14 cellular contexts compared by ENCODE assay signal in genomic region chr20:60046011-60046413, GRCh38.
DNase-seq lines count a peak whose midpoint lies in the region; ATAC-seq and TF ChIP-seq lines count a peak whose summit lies in the region.
"Had no signal": no experiment of that assay in that cellular context is flagged by ENCODE, and none has a peak within 500 bp of the region (broad histone marks: within the 10 kb centered on the region; RNA-seq: fewer than 3 reads in every experiment).

No MANE protein-coding gene starts in this region.

- H3K36me3 ChIP-seq in breast epithelium (no peaks in the 10 kb centered on the region), gastroesophageal sphincter (no peaks in the 10 kb centered on the region), prostate gland (no peaks in the 10 kb centered on the region)

- intact Hi-C loops in breast epithelium (cut with DNase I; ENCODE audit: low total_unique reads) (no loop called here), MCF 10A (cut with micrococcal nuclease) (no loop called here), prostate gland (cut with DNase I) (no loop called here)

- H3K27me3 ChIP-seq in breast epithelium: no peaks in the 10 kb centered on the region
- peaks cover 22% of the 10 kb centered on the region for H3K27me3 ChIP-seq in gastroesophageal sphincter
- no peaks in the 10 kb centered on the region for H3K27me3 ChIP-seq in prostate gland (replicated peaks; ENCODE audit: insufficient read depth)

- TF ChIP-seq CTCF in breast epithelium (IDR thresholded peaks at IDR 0.05) (no peak), MCF 10A (IDR thresholded peaks at IDR 0.05; ENCODE audit: unreplicated experiment) (no peak), gastroesophageal sphincter (IDR thresholded peaks at IDR 0.05) (no peak), prostate gland (IDR thresholded peaks at IDR 0.05) (no peak)

- no peaks in the 10 kb centered on the region for H3K27me3 Mint-ChIP-seq in MCF 10A (ENCODE audit: insufficient read depth, unreplicated experiment)

- POLR2A ChIA-PET in MCF 10A (lab: Yijun Ruan, JAX): interaction anchor here (1.0 kb wide), 1 partner anchor 60 kb away, joined by 3 read pairs; no protein-coding TSS in a partner anchor

- H3K27ac ChIP-seq in breast epithelium (peak overlapping the region; percentile 45 to 69), gastroesophageal sphincter (peak overlapping the region in 2 of 4 donors; percentile 25 to 33), temporal lobe (ENCODE audit: low read depth, low read length) (peak overlapping the region; percentile 33), prostate gland (peak overlapping the region in 1 of 2 donors; percentile 12)

- TF ChIP-seq EP300 in gastroesophageal sphincter (IDR thresholded peaks at IDR 0.05): no peak

- H3K27ac Mint-ChIP-seq in MCF 10A (ENCODE audit: low read depth, unreplicated experiment): no peak overlapping the region
- H3K27ac Mint-ChIP-seq: activated CD4-positive, alpha-beta T cell treated with anti-CD3 and anti-CD28 coated beads, Interleukin-2, amount 10 ng/mL, durations not matched to agents 24 days and 14 days had no signal

- no peak for DNase-seq in breast epithelium (ENCODE audit: low spot score in 2 of 2)
- DNase-seq in MCF 10A (ENCODE audit: unreplicated experiment): no peak
- peak; percentile 98 for DNase-seq in SKM-1 treated with dmso at 0.1 percent for 144 hours (lab: John Stamatoyannopoulos, UW; ENCODE audit: unreplicated experiment)
- DNase-seq in SHP77 treated with DMSO at 0.1 percent for 48 hours (lab: John Stamatoyannopoulos, UW): no peak
- no peak for DNase-seq in NCI-H1092 (lab: John Stamatoyannopoulos, UW)
- no peak for DNase-seq in prostate gland (ENCODE audit: low spot score)
- DNase-seq: 8988T; activated CD4-positive, alpha-beta T cell treated with anti-CD3 and anti-CD28 coated beads, Interleukin-2, amount 10 ng/mL, durations not matched to agents 24 days and 14 days; activated naive CD4-positive, alpha-beta T cell; effector CD4-positive, alpha-beta T cell; NCI-H187; stimulated activated CD4-positive, alpha-beta T cell treated with anti-CD3 and anti-CD28 coated beads, Interleukin-4, amount 100 ng/mL, for 1 hour had no signal

- BruUV-seq in MCF 10A (replicated peaks; lab: Mats Ljungman, UMichigan): no TSS peak

- H3K9me3 ChIP-seq in breast epithelium (no peaks in the 10 kb centered on the region), gastroesophageal sphincter (no peaks in the 10 kb centered on the region), prostate gland (no peaks in the 10 kb centered on the region)

- no peaks in the 10 kb centered on the region for H3K36me3 Mint-ChIP-seq in MCF 10A (ENCODE audit: insufficient read depth, unreplicated experiment)

- WGBS in gastroesophageal sphincter (ENCODE audit: low coverage in 1 of 2), 2 donors: 6 to 7% methylated on average over 4 of the region's 4 CpGs
- WGBS in prostate gland: 1% methylated on average over 4 of the region's 4 CpGs

- no peaks in the 10 kb centered on the region for H3K4me1 ChIP-seq in breast epithelium
- H3K4me1 ChIP-seq in gastroesophageal sphincter: peaks cover 0 to 11% (median 0%) of the 10 kb centered on the region in 3 donors
- H3K4me1 ChIP-seq in prostate gland (replicated peaks): no peaks in the 10 kb centered on the region

- peak; percentile 50 for ATAC-seq in gastroesophageal sphincter

- no peaks in the 10 kb centered on the region for H3K9me3 Mint-ChIP-seq in MCF 10A (ENCODE audit: unreplicated experiment)
- H3K9me3 Mint-ChIP-seq: activated CD4-positive, alpha-beta T cell treated with anti-CD3 and anti-CD28 coated beads, Interleukin-2, amount 10 ng/mL, durations not matched to agents 24 days and 14 days had no signal

- TF ChIP-seq POLR2A in breast epithelium (IDR thresholded peaks at IDR 0.05) (no peak), gastroesophageal sphincter (IDR thresholded peaks at IDR 0.05) (no peak), prostate gland (IDR thresholded peaks at IDR 0.05) (no peak)

- H3K4me1 Mint-ChIP-seq in MCF 10A (ENCODE audit: insufficient read depth, unreplicated experiment): peaks cover 23% of the 10 kb centered on the region
- H3K4me1 Mint-ChIP-seq: activated CD4-positive, alpha-beta T cell treated with anti-CD3 and anti-CD28 coated beads, Interleukin-2, amount 10 ng/mL, durations not matched to agents 24 days and 14 days had no signal

- CTCF ChIA-PET in MCF 10A (lab: Yijun Ruan, JAX): interaction anchor here (0.6 to 14.5 kb wide), 7 partner anchors 10 to 1914 kb away, joined by 3 to 360 read pairs (median 3); partner anchors contain the start of gene CDH26

- no peak overlapping the region for H3K4me3 Mint-ChIP-seq in MCF 10A (ENCODE audit: unreplicated experiment)
- H3K4me3 Mint-ChIP-seq: activated CD4-positive, alpha-beta T cell treated with anti-CD3 and anti-CD28 coated beads, Interleukin-2, amount 10 ng/mL, durations not matched to agents 24 days and 14 days had no signal

- H3K4me3 ChIP-seq in breast epithelium (no peak overlapping the region), gastroesophageal sphincter (no peak overlapping the region), prostate gland (no peak overlapping the region)
